24 cellular contexts compared by ENCODE assay signal in genomic region chr15:43463542-43463941, GRCh38. TPM values are rescaled to one million over a fixed set of nuclear protein-coding genes. Genes with fewer than 3 reads are reported as not detected.
DNase-seq lines count a peak whose midpoint lies in the region; ATAC-seq and TF ChIP-seq lines count a peak whose summit lies in the region.
"Had no signal": no experiment of that assay in that cellular context is flagged by ENCODE, and none has a peak within 500 bp of the region (broad histone marks: within the 10 kb centered on the region; RNA-seq: fewer than 3 reads in every experiment).

No MANE protein-coding gene starts in this region.

- H3K9me3 Mint-ChIP-seq in CD4-positive, alpha-beta memory T cell: no peaks in the 10 kb centered on the region
- H3K9me3 Mint-ChIP-seq: activated naive CD8-positive, alpha-beta T cell treated with anti-CD3 and anti-CD28 coated beads, Interleukin-2, amount 50 U/mL, for 24 hours; CD4-positive, alpha-beta T cell; naive thymus-derived CD8-positive, alpha-beta T cell had no signal

- H3K4me1 Mint-ChIP-seq in CD4-positive, alpha-beta memory T cell: peaks cover 0 to 3% (median 0%) of the 10 kb centered on the region in 4 donors
- H3K4me1 Mint-ChIP-seq: activated naive CD8-positive, alpha-beta T cell treated with anti-CD3 and anti-CD28 coated beads, Interleukin-2, amount 50 U/mL, for 24 hours had no signal

- 68% methylated on average over 2 of the region's 2 CpGs for WGBS in right cardiac atrium

- DNase-seq in right cardiac atrium (no peak), left ventricle myocardium inferior (no peak), adipocyte (ENCODE audit: low read depth) (peak; percentile 73), fibroblast of villous mesenchyme (ENCODE audit: low read depth) (peak; percentile 34), NCI-H2171 treated with DMSO at 0.1 percent for 48 hours (lab: John Stamatoyannopoulos, UW) (no peak)
- no peak for DNase-seq in CD4-positive, alpha-beta memory T cell
- DNase-seq: activated effector memory CD4-positive, alpha-beta T cell treated with Interleukin-2 at 50 U/mL for 16 hours; activated naive CD8-positive, alpha-beta T cell treated with anti-CD3 and anti-CD28 coated beads, Interleukin-2, amount 50 U/mL, for 24 hours; caudate nucleus; CD4-positive, alpha-beta T cell; DMS53; effector CD8-positive, alpha-beta T cell; naive thymus-derived CD8-positive, alpha-beta T cell; NCI-H1092; NCI-H2029; NCI-H446; NK-92 treated with Interleukin-12 subunit alpha and Interleukin-12 subunit beta, amount 100 ng/mL, for 24 hours; spleen; SW 1271 had no signal

- H3K9ac ChIP-seq in adipocyte (ENCODE audit: low read length) (peak overlapping the region; percentile 81), subcutaneous abdominal adipose tissue (ENCODE audit: low read length in 5 of 5) (peak overlapping the region in 1 of 5 donors; percentile 28)

- peaks cover 30 to 60% of the 10 kb centered on the region in 2 donors for H3K36me3 Mint-ChIP-seq in CD4-positive, alpha-beta memory T cell

- H3K27ac Mint-ChIP-seq in CD4-positive, alpha-beta memory T cell: no peak overlapping the region
- H3K27ac Mint-ChIP-seq: activated naive CD8-positive, alpha-beta T cell treated with anti-CD3 and anti-CD28 coated beads, Interleukin-2, amount 50 U/mL, for 24 hours; CD4-positive, alpha-beta T cell; naive thymus-derived CD8-positive, alpha-beta T cell had no signal

- CTCF ChIA-PET in CD4-positive, alpha-beta memory T cell (lab: Charles Lee; ENCODE audit: partially characterized antibody): no interaction called here

- POLR2A ChIA-PET in CD4-positive, alpha-beta memory T cell (lab: Charles Lee; ENCODE audit: partially characterized antibody): no interaction called here

- H3K27me3 ChIP-seq in right cardiac atrium (ENCODE audit: control insufficient read depth, insufficient read depth) (no peaks in the 10 kb centered on the region), left ventricle myocardium inferior (ENCODE audit: low read depth) (no peaks in the 10 kb centered on the region), adipocyte (replicated peaks; ENCODE audit: control insufficient read depth, insufficient read depth, low read length) (no peaks in the 10 kb centered on the region), subcutaneous abdominal adipose tissue (ENCODE audit: control insufficient read depth in 5 of 5, insufficient read depth in 4 of 5, low read length in 5 of 5) (no peaks in the 10 kb centered on the region)
- no peaks in the 10 kb centered on the region for H3K27me3 ChIP-seq in CD4-positive, alpha-beta memory T cell (ENCODE audit: insufficient read depth, low read length)
- H3K27me3 ChIP-seq: spleen had no signal

- peak; percentile 67 to 77 for ATAC-seq in right cardiac atrium
- no peak for ATAC-seq in HG02970 (IDR thresholded peaks at IDR 0.05; ENCODE audit: low FRiP score, unreplicated experiment)
- ATAC-seq: activated naive CD8-positive, alpha-beta T cell treated with anti-CD3 and anti-CD28 coated beads, Interleukin-2, amount 50 U/mL, for 24 hours; esophagus mucosa; naive thymus-derived CD8-positive, alpha-beta T cell had no signal

- H3K9me3 ChIP-seq in right cardiac atrium (ENCODE audit: control insufficient read depth, low read length) (no peaks in the 10 kb centered on the region), left ventricle myocardium inferior (replicated peaks) (no peaks in the 10 kb centered on the region), adipocyte (ENCODE audit: control insufficient read depth, low read length) (no peaks in the 10 kb centered on the region), subcutaneous abdominal adipose tissue (ENCODE audit: control insufficient read depth in 5 of 5, low read length in 5 of 5) (no peaks in the 10 kb centered on the region)
- no peaks in the 10 kb centered on the region for H3K9me3 ChIP-seq in CD4-positive, alpha-beta memory T cell (ENCODE audit: control insufficient read depth in 1 of 2, low read length in 2 of 2)
- H3K9me3 ChIP-seq: spleen had no signal

- H3K27ac ChIP-seq in right cardiac atrium (ENCODE audit: low read length): no peak overlapping the region
- H3K27ac ChIP-seq in left ventricle myocardium inferior (replicated peaks): no peak overlapping the region
- H3K27ac ChIP-seq in subcutaneous abdominal adipose tissue (ENCODE audit: low read depth, low read length): peak overlapping the region; percentile 85
- H3K27ac ChIP-seq in CD4-positive, alpha-beta memory T cell (ENCODE audit: low read depth, low read length): no peak overlapping the region
- H3K27ac ChIP-seq: HL-60, RWPE1, spleen had no signal

- H3K36me3 ChIP-seq in left ventricle myocardium inferior (peaks cover 72% of the 10 kb centered on the region), adipocyte (ENCODE audit: control insufficient read depth, insufficient read depth, low read length, severe bottlenecking) (peaks cover 41% of the 10 kb centered on the region), subcutaneous abdominal adipose tissue (ENCODE audit: control insufficient read depth in 5 of 5, insufficient read depth in 5 of 5, low read length in 5 of 5) (peaks cover 8 to 51% (median 12%) of the 10 kb centered on the region in 5 donors)
- peaks cover 17% of the 10 kb centered on the region for H3K36me3 ChIP-seq in CD4-positive, alpha-beta memory T cell (ENCODE audit: insufficient read depth, low read length)

- no peaks in the 10 kb centered on the region for H3K27me3 Mint-ChIP-seq in CD4-positive, alpha-beta memory T cell
- H3K27me3 Mint-ChIP-seq: activated naive CD8-positive, alpha-beta T cell treated with anti-CD3 and anti-CD28 coated beads, Interleukin-2, amount 50 U/mL, for 24 hours; CD4-positive, alpha-beta T cell; naive thymus-derived CD8-positive, alpha-beta T cell had no signal

- no peak overlapping the region for H3K4me3 Mint-ChIP-seq in CD4-positive, alpha-beta memory T cell
- H3K4me3 Mint-ChIP-seq: activated naive CD8-positive, alpha-beta T cell treated with anti-CD3 and anti-CD28 coated beads, Interleukin-2, amount 50 U/mL, for 24 hours; CD4-positive, alpha-beta T cell; naive thymus-derived CD8-positive, alpha-beta T cell had no signal

- H3K4me3 ChIP-seq in right cardiac atrium (ENCODE audit: low read length): no peak overlapping the region
- no peak overlapping the region for H3K4me3 ChIP-seq in left ventricle myocardium inferior
- H3K4me3 ChIP-seq in adipocyte (ENCODE audit: low read length): peak overlapping the region; percentile 4
- H3K4me3 ChIP-seq in fibroblast of villous mesenchyme (ENCODE audit: low read depth, low read length): no peak overlapping the region
- no peak overlapping the region for H3K4me3 ChIP-seq in subcutaneous abdominal adipose tissue (ENCODE audit: low read depth in 1 of 5, low read length in 5 of 5)
- no peak overlapping the region for H3K4me3 ChIP-seq in CD4-positive, alpha-beta memory T cell (ENCODE audit: low read length in 2 of 2)
- H3K4me3 ChIP-seq: spleen had no signal

- H3K4me1 ChIP-seq in right cardiac atrium (ENCODE audit: control insufficient read depth, insufficient read depth, low read length) (peaks cover 2% of the 10 kb centered on the region), left ventricle myocardium inferior (peaks cover 9% of the 10 kb centered on the region), adipocyte (ENCODE audit: control insufficient read depth, insufficient read depth, low read length) (peaks cover 50% of the 10 kb centered on the region), subcutaneous abdominal adipose tissue (ENCODE audit: control insufficient read depth in 5 of 5, insufficient read depth in 5 of 5, low read length in 5 of 5) (peaks cover 0 to 20% (median 5%) of the 10 kb centered on the region in 5 donors)
- H3K4me1 ChIP-seq in CD4-positive, alpha-beta memory T cell (ENCODE audit: insufficient read depth, low read length): no peaks in the 10 kb centered on the region
- H3K4me1 ChIP-seq: spleen had no signal

- TF ChIP-seq CTCF in left ventricle myocardium inferior (IDR thresholded peaks at IDR 0.05; ENCODE audit: borderline replicate concordance): no peak
- TF ChIP-seq CTCF in fibroblast of villous mesenchyme (IDR thresholded peaks at IDR 0.05; ENCODE audit: insufficient read depth, low read depth, low read length): no peak

- intact Hi-C loops in right cardiac atrium (cut with DNase I) (no loop called here), left ventricle myocardium inferior (cut with micrococcal nuclease) (no loop called here)
- intact Hi-C loops in CD4-positive, alpha-beta memory T cell (cut with micrococcal nuclease): no loop called here

RNA-seq across cellular contexts. Expression of gene TP53BP1, which starts 29.4 kb away (rescaled TPM):
- 10 to 100 TPM; 30.4 to 44.4 (median 36.7) TPM for total RNA-seq in right cardiac atrium
- 14.6 TPM for polyA plus RNA-seq in right cardiac atrium
- total RNA-seq in left ventricle myocardium inferior: 28.6 TPM
- 83.4 and 94.1 TPM in 2 replicates for total RNA-seq in fibroblast of villous mesenchyme
- 10 to 100 TPM; 40.6 to 46.3 TPM for total RNA-seq in CD4-positive, alpha-beta memory T cell
- 10 to 100 TPM in 1 of 2 donors, 1 to 10 TPM in 1; 2.7 to 10.5 TPM for polyA plus RNA-seq in CD4-positive, alpha-beta memory T cell

RNA-seq across cellular contexts. Expression of gene MAP1A, which starts 53.9 kb away (rescaled TPM):
- total RNA-seq in right cardiac atrium (10 to 100 TPM; 39.5 to 87.6 (median 58.9) TPM), left ventricle myocardium inferior (56.0 TPM), fibroblast of villous mesenchyme (60.9 and 65.7 TPM in 2 replicates)
- polyA plus RNA-seq in right cardiac atrium: 29.7 TPM
- total RNA-seq in CD4-positive, alpha-beta memory T cell: under 1 TPM; 0.33 to 0.35 TPM
- polyA plus RNA-seq in CD4-positive, alpha-beta memory T cell: 1 to 10 TPM in 1 of 2 donors, under 1 TPM in 1; 0.10 to 1.8 TPM

Comparison
In these comparisons a context has a peak if more than half of its experiments do, and no peak if none do; other contexts are left out.
1. DNase-seq: peak in adipocyte (single experiment) and fibroblast of villous mesenchyme (single experiment); none in right cardiac atrium (0 of 3), left ventricle myocardium inferior (single experiment), NCI-H2171 treated with DMSO at 0.1 percent for 48 hours (single experiment) and CD4-positive, alpha-beta memory T cell (0 of 5).
2. RNA of gene MAP1A, which starts 53.9 kb away (total RNA-seq): 39.5 to 87.6 TPM in right cardiac atrium, 60.9 to 65.7 TPM in fibroblast of villous mesenchyme and 56.0 TPM in left ventricle myocardium inferior (single experiment); 0.33 to 0.35 TPM in CD4-positive, alpha-beta memory T cell; every median in the first group is over 10 times any median in the second.